17 cellular contexts compared by ENCODE assay signal in genomic region chr17:77327566-77328463, GRCh38.
DNase-seq lines count a peak whose midpoint lies in the region; ATAC-seq and TF ChIP-seq lines count a peak whose summit lies in the region.
"Had no signal": no experiment of that assay in that cellular context is flagged by ENCODE, and none has a peak within 500 bp of the region (broad histone marks: within the 10 kb centered on the region; RNA-seq: fewer than 3 reads in every experiment).

No MANE protein-coding gene starts in this region.

- TF ChIP-seq EP300 in stomach (IDR thresholded peaks at IDR 0.05), result no peak

- no peaks in the 10 kb centered on the region for H3K9me3 ChIP-seq in lung (ENCODE audit: control insufficient read depth in 2 of 2, insufficient read depth in 1 of 2, low read length in 1 of 2)
- no peaks in the 10 kb centered on the region for H3K9me3 ChIP-seq in stomach
- H3K9me3 ChIP-seq: HAP-1, ovary had no signal

- H3K36me3 ChIP-seq in lung (ENCODE audit: control insufficient read depth in 2 of 2, insufficient read depth in 2 of 2, low read length in 2 of 2) (no peaks in the 10 kb centered on the region), stomach (peaks cover 0 to 10% (median 0%) of the 10 kb centered on the region in 4 donors)
- H3K36me3 ChIP-seq: ovary had no signal

- DNase-seq in activated CD4-positive, alpha-beta T cell treated with anti-CD3 and anti-CD28 coated beads, Interleukin-2, amount 10 ng/mL, durations not matched to agents 7 days and 5 days, result no peak
- DNase-seq in activated CD4-positive, alpha-beta T cell treated with anti-CD3 and anti-CD28 coated beads for 48 hours, result no peak
- peak; percentile 11 for DNase-seq in activated CD8-positive, alpha-beta memory T cell treated with anti-CD3 and anti-CD28 coated beads, Interleukin-2, amount 50 U/mL, for 4 hours
- DNase-seq in lung (ENCODE audit: low spot score) (peak; percentile 27), stomach (peak; percentile 22), globus pallidus (ENCODE audit: low spot score) (no peak)
- DNase-seq: DMS153, immature natural killer cell, NCI-H2171 treated with DMSO at 0.1 percent for 48 hours, RPMI8226 had no signal

- no peak for TF ChIP-seq CTCF in lung (IDR thresholded peaks at IDR 0.05; ENCODE audit: control extremely low read depth, extremely low read depth)
- no peak for TF ChIP-seq CTCF in stomach (IDR thresholded peaks at IDR 0.05)

- CTCF ChIA-PET in activated CD4-positive, alpha-beta T cell treated with anti-CD3 and anti-CD28 coated beads, Interleukin-2, amount 10 ng/mL, durations not matched to agents 7 days and 5 days (lab: Charles Lee), result interaction anchor here (0.8 to 1.6 kb wide), 3 partner anchors 21 to 156 kb away, joined by 3 to 4 read pairs (median 4); no protein-coding TSS in a partner anchor

- no peak overlapping the region for H3K27ac ChIP-seq in lung (ENCODE audit: low read depth in 1 of 2, low read length in 1 of 2)
- peak overlapping the region in 2 of 5 donors; percentile 46 to 95 for H3K27ac ChIP-seq in stomach
- H3K27ac ChIP-seq: KMS-11, ovary had no signal

- intact Hi-C loops in stomach (cut with DNase I; ENCODE audit: low total_unique reads), result no loop called here

- WGBS in lung, 2 donors, result 82 to 95% methylated on average over 29 of the region's 29 CpGs
- 55 to 73% (median 61%) methylated on average over 23 to 29 of the region's 29 CpGs for WGBS in stomach, 5 donors

- H3K4me1 ChIP-seq in lung (ENCODE audit: control insufficient read depth in 2 of 2, insufficient read depth in 2 of 2, low read length in 2 of 2) (peaks cover 0 to 26% of the 10 kb centered on the region in 2 donors), stomach (peaks cover 46 to 99% (median 65%) of the 10 kb centered on the region in 4 donors)

- POLR2A ChIA-PET in activated CD4-positive, alpha-beta T cell treated with anti-CD3 and anti-CD28 coated beads, Interleukin-2, amount 10 ng/mL, durations not matched to agents 7 days and 5 days (lab: Charles Lee), result interaction anchor here (0.6 kb wide), 1 partner anchor 138 kb away, joined by 3 read pairs; no protein-coding TSS in a partner anchor

- H3K27me3 Mint-ChIP-seq in activated CD4-positive, alpha-beta T cell treated with anti-CD3 and anti-CD28 coated beads, Interleukin-2, amount 10 ng/mL, durations not matched to agents 7 days and 5 days, result no peaks in the 10 kb centered on the region
- H3K27me3 Mint-ChIP-seq: central memory CD8-positive, alpha-beta T cell; stimulated activated naive CD8-positive, alpha-beta T cell treated with anti-CD3 and anti-CD28 coated beads, Interleukin-15, amount 100 ng/mL, for 72 hours had no signal

- H3K36me3 Mint-ChIP-seq in activated CD4-positive, alpha-beta T cell treated with anti-CD3 and anti-CD28 coated beads, Interleukin-2, amount 10 ng/mL, durations not matched to agents 7 days and 5 days (ENCODE audit: low read depth), result peaks cover 2% of the 10 kb centered on the region
- H3K36me3 Mint-ChIP-seq: immature natural killer cell had no signal

- H3K4me1 Mint-ChIP-seq in activated CD4-positive, alpha-beta T cell treated with anti-CD3 and anti-CD28 coated beads, Interleukin-2, amount 10 ng/mL, durations not matched to agents 7 days and 5 days, result peaks cover 79% of the 10 kb centered on the region

- TF ChIP-seq POLR2A in stomach (IDR thresholded peaks at IDR 0.05), result no peak

- H3K4me3 ChIP-seq in lung (no peak overlapping the region), stomach (no peak overlapping the region)
- H3K4me3 ChIP-seq: HAP-1, ovary had no signal

- peak overlapping the region; percentile 28 for H3K27ac Mint-ChIP-seq in activated CD4-positive, alpha-beta T cell treated with anti-CD3 and anti-CD28 coated beads, Interleukin-2, amount 10 ng/mL, durations not matched to agents 7 days and 5 days
- H3K27ac Mint-ChIP-seq: stimulated activated naive CD8-positive, alpha-beta T cell treated with anti-CD3 and anti-CD28 coated beads, Interleukin-15, amount 100 ng/mL, for 72 hours had no signal

- ATAC-seq in lung (ENCODE audit: insufficient read depth, low FRiP score) (no peak), HG03442 (IDR thresholded peaks at IDR 0.05; ENCODE audit: unreplicated experiment) (no peak), HG03571 (IDR thresholded peaks at IDR 0.05; ENCODE audit: unreplicated experiment) (no peak)
- ATAC-seq: stimulated activated naive CD8-positive, alpha-beta T cell treated with anti-CD3 and anti-CD28 coated beads, Interleukin-15, amount 100 ng/mL, for 72 hours had no signal

- no peak overlapping the region for H3K4me3 Mint-ChIP-seq in activated CD4-positive, alpha-beta T cell treated with anti-CD3 and anti-CD28 coated beads, Interleukin-2, amount 10 ng/mL, durations not matched to agents 7 days and 5 days
- H3K4me3 Mint-ChIP-seq: central memory CD8-positive, alpha-beta T cell; immature natural killer cell had no signal

- no peaks in the 10 kb centered on the region for H3K27me3 ChIP-seq in lung (ENCODE audit: control insufficient read depth, insufficient read depth)
- H3K27me3 ChIP-seq in stomach, result no peaks in the 10 kb centered on the region
- H3K27me3 ChIP-seq: ovary had no signal

- no peaks in the 10 kb centered on the region for H3K9me3 Mint-ChIP-seq in activated CD4-positive, alpha-beta T cell treated with anti-CD3 and anti-CD28 coated beads, Interleukin-2, amount 10 ng/mL, durations not matched to agents 7 days and 5 days
- H3K9me3 Mint-ChIP-seq: central memory CD8-positive, alpha-beta T cell; immature natural killer cell; stimulated activated naive CD8-positive, alpha-beta T cell treated with anti-CD3 and anti-CD28 coated beads, Interleukin-15, amount 100 ng/mL, for 72 hours had no signal

Comparison
In these comparisons a context has a peak if more than half of its experiments do, and no peak if none do; other contexts are left out.
1. DNase-seq: peak in activated CD8-positive, alpha-beta memory T cell treated with anti-CD3 and anti-CD28 coated beads, Interleukin-2, amount 50 U/mL, for 4 hours (single experiment), lung (single experiment) and stomach (single experiment); none in activated CD4-positive, alpha-beta T cell treated with anti-CD3 and anti-CD28 coated beads, Interleukin-2, amount 10 ng/mL, durations not matched to agents 7 days and 5 days (single experiment), activated CD4-positive, alpha-beta T cell treated with anti-CD3 and anti-CD28 coated beads for 48 hours (single experiment) and globus pallidus (single experiment).